In genomic region chr3:63386568-63386967, GRCh38 we compare ENCODE assay signal across 25 cellular contexts.
DNase-seq lines count a peak whose midpoint lies in the region; TF ChIP-seq lines count a peak whose summit lies in the region.
"Had no signal": no experiment of that assay in that cellular context is flagged by ENCODE, and none has a peak within 500 bp of the region (broad histone marks: within the 10 kb centered on the region; RNA-seq: fewer than 3 reads in every experiment).

No MANE protein-coding gene starts in this region.

- no peaks in the 10 kb centered on the region for H3K36me3 ChIP-seq in A673 (ENCODE audit: insufficient read depth, low read length, poor library complexity, severe bottlenecking)
- H3K36me3 ChIP-seq: breast epithelium, pancreas, right lobe of liver, uterus had no signal

- no peaks in the 10 kb centered on the region for H3K9me3 ChIP-seq in A673 (ENCODE audit: low read depth, low read length, poor library complexity, severe bottlenecking)
- H3K9me3 ChIP-seq: A549, breast epithelium, pancreas, right lobe of liver, uterus had no signal

- POLR2A ChIA-PET in A673 (lab: Charles Lee; ENCODE audit: low non-redundant PET), result no interaction called here

- H3K4me3 ChIP-seq in A673 (ENCODE audit: low read depth, low read length, poor library complexity, severe bottlenecking), result no peak overlapping the region
- H3K4me3 ChIP-seq: A549, breast epithelium, coronary artery, pancreas, right lobe of liver, uterus had no signal

- H3K4me1 ChIP-seq in A673 (ENCODE audit: insufficient read depth, low read length, poor library complexity, severe bottlenecking), result peaks cover 16% of the 10 kb centered on the region
- H3K4me1 ChIP-seq: A549, breast epithelium, pancreas, right lobe of liver, uterus had no signal

- intact Hi-C loops in A673 (cut with micrococcal nuclease; ENCODE audit: unreplicated experiment), result no loop called here

- TF ChIP-seq CTCF in A673 (conservative IDR thresholded peaks at IDR 0.05; ENCODE audit: low read depth, low read length), result no peak

- BruUV-seq in A673 (replicated peaks; lab: Mats Ljungman, UMichigan), result no TSS peak

- H3K27ac ChIP-seq in A673 (ENCODE audit: low read depth, low read length, poor library complexity, severe bottlenecking), result peak overlapping the region; percentile 59
- H3K27ac ChIP-seq: A549, breast epithelium, coronary artery, HL-60, pancreas, right lobe of liver, uterus had no signal

- DNase-seq in A673 (ENCODE audit: low spot score), result peak; percentile 78
- DNase-seq in H4 (ENCODE audit: low spot score), result peak; percentile 15
- DNase-seq in astrocyte of the hippocampus (ENCODE audit: low read depth, low spot score), result peak; percentile 44
- peak; percentile 67 for DNase-seq in kidney tubule cell (ENCODE audit: low spot score)
- DNase-seq in activated CD4-positive, alpha-beta T cell treated with anti-CD3 and anti-CD28 coated beads, Interleukin-2, amount 50 U/mL, for 4 hours, result no peak
- DNase-seq in HUDEP-2 (lab: John Stamatoyannopoulos, UW; ENCODE audit: unreplicated experiment in 76 of 76), result no peak
- DNase-seq in inferior parietal cortex (ENCODE audit: extremely low spot score), result no peak
- no peak for DNase-seq in dermis blood vessel endothelial cell
- DNase-seq: activated CD4-positive, alpha-beta T cell treated with anti-CD3 and anti-CD28 coated beads, Interleukin-2, amount 10 ng/mL, durations not matched to agents 7 days and 5 days; DMS153; hippocampal formation; IMR-90; mesenchymal stem cell; naive thymus-derived CD8-positive, alpha-beta T cell; NCI-H1436; NCI-H2171 treated with DMSO at 0.1 percent for 48 hours; NCI-H748 treated with DMSO at 0.1 percent for 48 hours; right lobe of liver; substantia nigra; uterus had no signal

- CTCF ChIA-PET in A673 (lab: Charles Lee), result no interaction called here

- H3K27me3 ChIP-seq in A673 (replicated peaks; ENCODE audit: insufficient read depth, low read depth, low read length, poor library complexity), result no peaks in the 10 kb centered on the region
- H3K27me3 ChIP-seq: breast epithelium, pancreas, right lobe of liver, uterus had no signal

Comparison
In these comparisons a context has a peak if more than half of its experiments do, and no peak if none do; other contexts are left out.
1. DNase-seq: peak in A673 (single experiment), H4 (single experiment), astrocyte of the hippocampus (single experiment) and kidney tubule cell (single experiment); none in activated CD4-positive, alpha-beta T cell treated with anti-CD3 and anti-CD28 coated beads, Interleukin-2, amount 50 U/mL, for 4 hours (0 of 2), HUDEP-2 (0 of 76), inferior parietal cortex (single experiment) and dermis blood vessel endothelial cell (single experiment).